9 cellular contexts compared by ENCODE assay signal in the genomic region with DNA sequence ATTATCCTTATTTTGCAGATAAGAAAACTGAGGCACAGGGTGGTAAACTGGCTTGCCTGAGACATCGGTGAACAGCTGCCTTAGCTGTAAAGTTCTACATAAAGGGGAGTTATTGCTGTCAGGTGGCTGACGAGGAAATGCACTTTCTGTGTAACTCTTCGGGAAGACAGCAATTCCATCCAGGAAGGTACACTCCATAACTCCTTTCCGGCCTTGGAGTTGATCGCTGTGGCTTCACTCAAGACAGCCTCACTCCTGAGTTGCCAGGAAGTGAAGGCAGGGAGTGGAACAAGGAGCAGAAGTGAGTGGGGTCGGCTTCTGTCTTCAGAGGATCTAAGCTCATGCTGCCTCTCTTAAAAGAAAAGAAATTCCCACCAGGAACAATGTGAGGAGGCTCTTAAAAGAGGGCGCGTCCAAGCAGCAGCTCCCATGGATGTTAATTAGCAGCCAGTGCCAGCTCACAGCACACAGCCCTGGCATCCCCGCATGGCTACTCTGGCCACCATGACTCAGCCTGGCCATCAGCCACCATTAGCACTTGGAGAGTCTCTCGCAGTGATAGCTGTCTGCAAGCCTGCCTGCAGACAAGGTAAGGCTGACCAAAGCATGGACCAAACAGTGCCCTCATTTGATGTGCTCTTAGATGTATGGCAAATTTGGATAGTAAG.
A peak's percentile ranks its signal among the peaks of the same experiment; 100 is the strongest.
DNase-seq lines count a peak whose midpoint lies in the region; ATAC-seq lines count a peak whose summit lies in the region.
"Had no signal": no experiment of that assay in that cellular context is flagged by ENCODE, and none has a peak within 500 bp of the region (broad histone marks: within the 10 kb centered on the region; RNA-seq: fewer than 3 reads in every experiment).

No MANE protein-coding gene starts in this region.

- DNase-seq in A172 (ENCODE audit: low spot score) (peak; percentile 96), NCI-H2029 (lab: John Stamatoyannopoulos, UW) (peak; percentile 43), left kidney (ENCODE audit: low read depth, low spot score) (peak; percentile 20), middle frontal gyrus (ENCODE audit: extremely low spot score, low spot score) (no peak), D341Med (ENCODE audit: low spot score) (no peak), NCI-H69 (lab: John Stamatoyannopoulos, UW) (no peak)
- DNase-seq: Karpas-422 had no signal

- ATAC-seq in HG03097 (IDR thresholded peaks at IDR 0.05; ENCODE audit: low FRiP score, unreplicated experiment): no peak

- peak overlapping the region; percentile 72 for H3K27ac ChIP-seq in cingulate gyrus (ENCODE audit: low read depth, low read length)

Comparison
In these comparisons a context has a peak if more than half of its experiments do, and no peak if none do; other contexts are left out.
1. DNase-seq: peak in A172 (single experiment), NCI-H2029 (single experiment) and left kidney (single experiment); none in middle frontal gyrus (single experiment), D341Med (single experiment) and NCI-H69 (single experiment).